Comparison of ENCODE assay signal across 8 cellular contexts in the genomic region with DNA sequence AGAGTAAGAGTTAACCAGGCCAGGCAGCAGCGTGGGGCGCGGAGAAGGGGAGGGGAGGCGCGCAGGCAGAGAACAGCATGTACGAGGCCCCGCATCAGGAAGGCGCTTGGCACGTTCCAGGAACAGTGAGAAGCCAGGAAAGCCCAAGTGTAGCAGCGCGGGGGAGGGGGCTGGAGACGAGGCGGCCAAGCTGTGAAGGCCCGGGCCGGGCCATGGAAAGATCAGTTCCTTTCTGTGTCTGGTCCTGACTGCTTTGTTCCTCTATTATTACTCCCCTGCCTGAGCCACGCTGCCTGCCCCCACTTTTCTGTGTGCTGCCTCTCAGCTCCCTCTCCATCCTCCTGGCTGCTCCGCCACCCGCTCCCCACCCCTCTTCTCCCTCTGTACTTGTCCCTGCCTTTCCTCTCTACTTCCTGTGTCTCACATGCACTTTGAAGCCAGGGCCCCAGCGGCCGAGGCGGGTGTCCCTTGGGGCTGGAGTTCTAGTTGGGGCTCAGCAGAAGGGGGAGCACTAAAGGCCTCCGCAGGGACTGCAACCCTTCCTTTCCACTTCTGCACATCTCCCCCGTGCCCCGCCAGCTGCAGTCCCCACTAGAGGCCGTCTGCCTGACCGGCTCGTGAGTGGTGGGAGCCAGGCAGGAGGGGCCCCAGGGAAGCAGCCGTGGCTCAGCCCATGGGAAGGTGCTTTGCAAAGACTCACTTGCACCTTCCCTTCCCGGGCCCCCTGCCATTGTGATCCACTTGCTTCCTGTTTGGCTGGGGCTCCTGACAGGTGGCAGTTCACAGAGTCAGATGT.
DNase-seq lines count a peak whose midpoint lies in the region; ATAC-seq and TF ChIP-seq lines count a peak whose summit lies in the region.

No MANE protein-coding gene starts in this region.

- no peak overlapping the region for H3K27ac Mint-ChIP-seq in CD4-positive, alpha-beta T cell

- H3K4me1 Mint-ChIP-seq in CD4-positive, alpha-beta T cell (ENCODE audit: low read depth), result no peaks in the 10 kb centered on the region

- no peaks in the 10 kb centered on the region for H3K27me3 ChIP-seq in esophagus (ENCODE audit: control insufficient read depth in 1 of 2, insufficient read depth in 2 of 2, low read length in 2 of 2)
- no peaks in the 10 kb centered on the region for H3K27me3 ChIP-seq in CD4-positive, alpha-beta T cell (ENCODE audit: control insufficient read depth, insufficient read depth, low read length)

- DNase-seq in NCI-H82 (lab: John Stamatoyannopoulos, UW) (peak; percentile 5), NCI-H82 treated with DMSO at 0.1 percent for 48 hours (lab: John Stamatoyannopoulos, UW; ENCODE audit: unreplicated experiment) (no peak), midbrain (lab: John Stamatoyannopoulos, UW) (peak; percentile 49), ureter (ENCODE audit: low spot score) (peak; percentile 89), H4 (ENCODE audit: low spot score) (no peak)
- no peak for DNase-seq in activated CD8-positive, alpha-beta memory T cell treated with anti-CD3 and anti-CD28 coated beads, Interleukin-2, amount 50 U/mL, for 4 hours
- DNase-seq in CD4-positive, alpha-beta T cell, result no peak

- no peak for ATAC-seq in CD4-positive, alpha-beta T cell (ENCODE audit: poor library complexity)

- no peaks in the 10 kb centered on the region for H3K9me3 Mint-ChIP-seq in CD4-positive, alpha-beta T cell

- no peaks in the 10 kb centered on the region for H3K4me1 ChIP-seq in esophagus (ENCODE audit: control insufficient read depth in 2 of 2, insufficient read depth in 2 of 2, low read length in 1 of 2)

- intact Hi-C loops in CD4-positive, alpha-beta T cell (cut with DNase I, micrococcal nuclease), result no loop called here

- 47 to 53% methylated on average over 29 of the region's 29 CpGs for WGBS in esophagus, 2 donors

- CTCF ChIA-PET in CD4-positive, alpha-beta T cell (lab: Charles Lee), result no interaction called here

- no peak for TF ChIP-seq CTCF in CD4-positive, alpha-beta T cell (IDR thresholded peaks at IDR 0.05)

- peaks cover 32% of the 10 kb centered on the region for H3K36me3 Mint-ChIP-seq in CD4-positive, alpha-beta T cell (ENCODE audit: low read depth)

- H3K4me3 Mint-ChIP-seq in CD4-positive, alpha-beta T cell, result no peak overlapping the region

- H3K27me3 Mint-ChIP-seq in CD4-positive, alpha-beta T cell, result no peaks in the 10 kb centered on the region

- peaks cover 0 to 22% of the 10 kb centered on the region in 2 donors for H3K36me3 ChIP-seq in esophagus (ENCODE audit: control insufficient read depth in 2 of 2, insufficient read depth in 2 of 2, low read length in 1 of 2)

- H3K4me3 ChIP-seq in esophagus (ENCODE audit: low read depth in 1 of 2, low read length in 2 of 2), result no peak overlapping the region

- POLR2A ChIA-PET in CD4-positive, alpha-beta T cell (lab: Charles Lee), result no interaction called here

- H3K9me3 ChIP-seq in esophagus (ENCODE audit: control insufficient read depth in 2 of 2, insufficient read depth in 1 of 2, low read depth in 1 of 2, low read length in 1 of 2), result no peaks in the 10 kb centered on the region
- no peaks in the 10 kb centered on the region for H3K9me3 ChIP-seq in CD4-positive, alpha-beta T cell (ENCODE audit: control insufficient read depth, low read length)

- peak overlapping the region; percentile 62 to 80 for H3K27ac ChIP-seq in esophagus (ENCODE audit: low read depth in 2 of 2, low read length in 1 of 2)
- no peak overlapping the region for H3K27ac ChIP-seq in CD4-positive, alpha-beta T cell (ENCODE audit: low read depth, low read length)

Comparison
In these comparisons a context has a peak if more than half of its experiments do, and no peak if none do; other contexts are left out.
1. DNase-seq: peak in NCI-H82 (single experiment), midbrain (single experiment) and ureter (single experiment); none in NCI-H82 treated with DMSO at 0.1 percent for 48 hours (single experiment), H4 (single experiment), activated CD8-positive, alpha-beta memory T cell treated with anti-CD3 and anti-CD28 coated beads, Interleukin-2, amount 50 U/mL, for 4 hours (single experiment) and CD4-positive, alpha-beta T cell (0 of 10).